Comparison of ENCODE assay signal across 8 cellular contexts in genomic region chr15:69160976-69161877, GRCh38. TPM values are rescaled to one million over a fixed set of nuclear protein-coding genes. Genes with fewer than 3 reads are reported as not detected.
DNase-seq lines count a peak whose midpoint lies in the region; ATAC-seq and TF ChIP-seq lines count a peak whose summit lies in the region.

No MANE protein-coding gene starts in this region.

- H3K36me3 Mint-ChIP-seq in Caco-2 (ENCODE audit: insufficient read depth, unreplicated experiment): peaks cover 7% of the 10 kb centered on the region

- peak in 1 of 2 experiments; percentile 4 for TF ChIP-seq CTCF in Caco-2 (IDR thresholded peaks at IDR 0.05; ENCODE audit: insufficient read depth in 1 of 2, low read depth in 1 of 2, low read length in 1 of 2, severe bottlenecking in 1 of 2, unreplicated experiment in 1 of 2)

- no peaks in the 10 kb centered on the region for H3K27me3 ChIP-seq in Caco-2 (replicated peaks; ENCODE audit: control insufficient read depth, insufficient read depth, low read length)

- no TSS peak for BruUV-seq in Caco-2 (replicated peaks; lab: Mats Ljungman, UMichigan)

- no peaks in the 10 kb centered on the region for H3K4me1 ChIP-seq in Caco-2

- H3K9me3 Mint-ChIP-seq in Caco-2 (ENCODE audit: unreplicated experiment): no peaks in the 10 kb centered on the region

- intact Hi-C loops in Caco-2 (cut with micrococcal nuclease; ENCODE audit: unreplicated experiment): loop anchor here (1.0 to 5.0 kb wide), 4 partner anchors 64 to 104 kb away; no protein-coding TSS in a partner anchor

- DNase-seq in Caco-2 (peak; percentile 39 to 52), HuH-7.5 (ENCODE audit: low spot score) (peak; percentile 61), UCSD-AML1 (lab: John Stamatoyannopoulos, UW; ENCODE audit: unreplicated experiment) (peak; percentile 36), islet precursor cell (peak; percentile 68), T1000 (lab: John Stamatoyannopoulos, UW) (no peak)
- peak; percentile 7 for DNase-seq in central memory CD4-positive, alpha-beta T cell

- POLR2A ChIA-PET in Caco-2 (lab: Charles Lee): interaction anchor here (0.5 to 1.4 kb wide), 5 partner anchors 13 to 302 kb away, joined by 3 to 5 read pairs (median 4); partner anchors contain the start of genes KIF23 and RPLP1

- H3K27me3 Mint-ChIP-seq in Caco-2 (ENCODE audit: insufficient read depth, unreplicated experiment): no peaks in the 10 kb centered on the region

- H3K27ac Mint-ChIP-seq in Caco-2 (ENCODE audit: unreplicated experiment): peak overlapping the region; percentile 77

- H3K36me3 ChIP-seq in Caco-2 (ENCODE audit: control insufficient read depth, insufficient read depth, low read length): no peaks in the 10 kb centered on the region

- peaks cover 22% of the 10 kb centered on the region for H3K4me1 Mint-ChIP-seq in Caco-2 (ENCODE audit: low read depth, unreplicated experiment)

- ATAC-seq in HG02571 (IDR thresholded peaks at IDR 0.05; ENCODE audit: unreplicated experiment): no peak

- peak overlapping the region; percentile 82 for H3K4me3 Mint-ChIP-seq in Caco-2 (ENCODE audit: unreplicated experiment)

- peak overlapping the region; percentile 50 to 95 (median 89) for H3K27ac ChIP-seq in skin epidermis

- H3K4me3 ChIP-seq in Caco-2 (ENCODE audit: low read depth, low read length) (peak overlapping the region; percentile 98), skin epidermis (peak overlapping the region; percentile 66 to 98 (median 94))

- H3K9me3 ChIP-seq in Caco-2: no peaks in the 10 kb centered on the region

- CTCF ChIA-PET in Caco-2 (lab: Charles Lee): interaction anchor here (0.6 to 1.8 kb wide), 6 partner anchors 64 to 747 kb away, joined by 3 to 9 read pairs (median 5); no protein-coding TSS in a partner anchor

RNA-seq across cellular contexts. Expression of gene GLCE, which starts 0.8 kb away (rescaled TPM):
- total RNA-seq in Caco-2 (2022): 9.1 and 10.2 TPM in 2 replicates
